ENCODE assay signal across 19 cellular contexts in genomic region chr6:38134704-38135088, GRCh38.
DNase-seq lines count a peak whose midpoint lies in the region; ATAC-seq and TF ChIP-seq lines count a peak whose summit lies in the region.
"Had no signal": no experiment of that assay in that cellular context is flagged by ENCODE, and none has a peak within 500 bp of the region (broad histone marks: within the 10 kb centered on the region; RNA-seq: fewer than 3 reads in every experiment).

No MANE protein-coding gene starts in this region.

- 85 to 92% methylated on average over 4 of the region's 4 CpGs for WGBS in sigmoid colon, 2 donors

- H3K4me1 ChIP-seq in CD4-positive, CD25-positive, alpha-beta regulatory T cell (ENCODE audit: control insufficient read depth, insufficient read depth, low read length, poor library complexity, severe bottlenecking), result no peaks in the 10 kb centered on the region
- peaks cover 0 to 27% of the 10 kb centered on the region in 2 donors for H3K4me1 ChIP-seq in right atrium auricular region
- peaks cover 0 to 28% (median 15%) of the 10 kb centered on the region in 4 donors for H3K4me1 ChIP-seq in sigmoid colon

- TF ChIP-seq POLR2A in sigmoid colon (IDR thresholded peaks at IDR 0.05), result no peak

- H3K27me3 Mint-ChIP-seq in CD4-positive, CD25-positive, alpha-beta regulatory T cell, result no peaks in the 10 kb centered on the region
- H3K27me3 Mint-ChIP-seq in brain (no peaks in the 10 kb centered on the region), osteocyte (ENCODE audit: unreplicated experiment) (no peaks in the 10 kb centered on the region)

- no peak for ATAC-seq in CD4-positive, CD25-positive, alpha-beta regulatory T cell (ENCODE audit: low read depth in 2 of 2)
- ATAC-seq in GM19467 (IDR thresholded peaks at IDR 0.05; ENCODE audit: unreplicated experiment), result no peak
- ATAC-seq: CD8-positive, alpha-beta T cell; GM12878; GM23338 had no signal

- H3K36me3 Mint-ChIP-seq in CD4-positive, CD25-positive, alpha-beta regulatory T cell, result peaks cover 28% of the 10 kb centered on the region
- peaks cover 55% of the 10 kb centered on the region for H3K36me3 Mint-ChIP-seq in brain
- H3K36me3 Mint-ChIP-seq in osteocyte (ENCODE audit: unreplicated experiment), result peaks cover 28% of the 10 kb centered on the region

- no peak overlapping the region for H3K4me3 ChIP-seq in CD4-positive, CD25-positive, alpha-beta regulatory T cell (ENCODE audit: low read depth, low read length)
- H3K4me3 ChIP-seq in right atrium auricular region, result no peak overlapping the region
- H3K4me3 ChIP-seq in sigmoid colon, result no peak overlapping the region
- H3K4me3 ChIP-seq: GM12878, GM23338 had no signal

- no peak overlapping the region for H3K27ac ChIP-seq in CD4-positive, CD25-positive, alpha-beta regulatory T cell (ENCODE audit: insufficient read depth, low read length, poor library complexity, severe bottlenecking)
- H3K27ac ChIP-seq in right atrium auricular region, result peak overlapping the region; percentile 32 to 50
- H3K27ac ChIP-seq in sigmoid colon, result no peak overlapping the region

- peaks cover 3% of the 10 kb centered on the region for H3K36me3 ChIP-seq in CD4-positive, CD25-positive, alpha-beta regulatory T cell (ENCODE audit: control insufficient read depth, insufficient read depth, low read length)
- H3K36me3 ChIP-seq in right atrium auricular region (no peaks in the 10 kb centered on the region), sigmoid colon (no peaks in the 10 kb centered on the region)

- TF ChIP-seq CTCF in brain (conservative IDR thresholded peaks at IDR 0.05) (no peak), right atrium auricular region (IDR thresholded peaks at IDR 0.05) (no peak), osteocyte (IDR thresholded peaks at IDR 0.05) (no peak), sigmoid colon (IDR thresholded peaks at IDR 0.05) (no peak)

- TF ChIP-seq EP300 in sigmoid colon (IDR thresholded peaks at IDR 0.05), result no peak

- no peak overlapping the region for H3K4me3 Mint-ChIP-seq in CD4-positive, CD25-positive, alpha-beta regulatory T cell
- H3K4me3 Mint-ChIP-seq in brain, result no peak overlapping the region
- H3K4me3 Mint-ChIP-seq in osteocyte (ENCODE audit: unreplicated experiment), result no peak overlapping the region
- H3K4me3 Mint-ChIP-seq: CD8-positive, alpha-beta T cell; GM23338 had no signal

- H3K9me3 Mint-ChIP-seq in CD4-positive, CD25-positive, alpha-beta regulatory T cell, result no peaks in the 10 kb centered on the region
- peaks cover 2 to 12% (median 9%) of the 10 kb centered on the region in 5 experiments for H3K9me3 Mint-ChIP-seq in brain
- H3K9me3 Mint-ChIP-seq in osteocyte (ENCODE audit: unreplicated experiment), result peaks cover 16% of the 10 kb centered on the region
- H3K9me3 Mint-ChIP-seq: CD8-positive, alpha-beta T cell; GM23338 had no signal

- intact Hi-C loops in sigmoid colon (cut with DNase I), result no loop called here

- H3K4me1 Mint-ChIP-seq in CD4-positive, CD25-positive, alpha-beta regulatory T cell, result peaks cover 22 to 44% (median 34%) of the 10 kb centered on the region in 4 donors
- H3K4me1 Mint-ChIP-seq in brain (peaks cover 41% of the 10 kb centered on the region), osteocyte (ENCODE audit: unreplicated experiment) (peaks cover 12% of the 10 kb centered on the region)

- H3K27ac Mint-ChIP-seq in CD4-positive, CD25-positive, alpha-beta regulatory T cell, result peak overlapping the region in 2 of 3 donors; percentile 10 to 21
- H3K27ac Mint-ChIP-seq in brain (peak overlapping the region in 3 of 5 experiments; percentile 38 to 49 (median 42)), osteocyte (ENCODE audit: unreplicated experiment) (no peak overlapping the region)
- H3K27ac Mint-ChIP-seq: CD8-positive, alpha-beta T cell; GM23338 had no signal

- H3K9me3 ChIP-seq in CD4-positive, CD25-positive, alpha-beta regulatory T cell (ENCODE audit: control insufficient read depth in 2 of 2, low read length in 2 of 2), result no peaks in the 10 kb centered on the region
- H3K9me3 ChIP-seq in right atrium auricular region, result no peaks in the 10 kb centered on the region
- H3K9me3 ChIP-seq in sigmoid colon, result no peaks in the 10 kb centered on the region

- DNase-seq in CD4-positive, CD25-positive, alpha-beta regulatory T cell, result no peak
- DNase-seq in right atrium auricular region (ENCODE audit: low spot score) (no peak), osteocyte (ENCODE audit: extremely low spot score, unreplicated experiment) (peak; percentile 27), midbrain (lab: John Stamatoyannopoulos, UW) (no peak), sigmoid colon (no peak), NCI-H1694 (lab: John Stamatoyannopoulos, UW) (no peak)
- DNase-seq: CD8-positive, alpha-beta T cell; GDM1; KBM-7; MV-4-11; NCI-H1930; NCI-H2171; NCI-H446 treated with DMSO at 0.1 percent for 48 hours; NK-92 treated with Interleukin-12 subunit alpha and Interleukin-12 subunit beta, amount 100 ng/mL, for 24 hours; RPMI8226 had no signal

- no peaks in the 10 kb centered on the region for H3K27me3 ChIP-seq in CD4-positive, CD25-positive, alpha-beta regulatory T cell (ENCODE audit: control insufficient read depth, insufficient read depth, low read length)
- no peaks in the 10 kb centered on the region for H3K27me3 ChIP-seq in right atrium auricular region
- no peaks in the 10 kb centered on the region for H3K27me3 ChIP-seq in sigmoid colon

Comparison
In these comparisons a context has a peak if more than half of its experiments do, and no peak if none do; other contexts are left out.
1. H3K27ac ChIP-seq: peak in right atrium auricular region (2 of 2); none in CD4-positive, CD25-positive, alpha-beta regulatory T cell (single experiment) and sigmoid colon (0 of 4).